ENCODE assay signal across 10 cellular contexts in genomic region chr11:97722065-97722464, GRCh38.
DNase-seq lines count a peak whose midpoint lies in the region; ATAC-seq and TF ChIP-seq lines count a peak whose summit lies in the region.
"Had no signal": no experiment of that assay in that cellular context is flagged by ENCODE, and none has a peak within 500 bp of the region (broad histone marks: within the 10 kb centered on the region; RNA-seq: fewer than 3 reads in every experiment).

No MANE protein-coding gene starts in this region.

- no peaks in the 10 kb centered on the region for H3K27me3 ChIP-seq in IMR-90 (ENCODE audit: control insufficient read depth, insufficient read depth, low read length)
- no peaks in the 10 kb centered on the region for H3K27me3 ChIP-seq in gastroesophageal sphincter
- H3K27me3 ChIP-seq in thyroid gland: no peaks in the 10 kb centered on the region

- no TSS peak for BruUV-seq in IMR-90 (replicated peaks; lab: Mats Ljungman, UMichigan)

- H4K91ac ChIP-seq in IMR-90 (ENCODE audit: insufficient read depth, low read depth, low read length): no peak overlapping the region

- dilution Hi-C loops in IMR-90 (cut with HindIII; ENCODE audit: low sequenced_read_pairs, unreplicated experiment): no loop called here

- CTCF ChIA-PET in IMR-90 (lab: Yijun Ruan, JAX): no interaction called here

- no peak overlapping the region for H4K8ac ChIP-seq in IMR-90 (ENCODE audit: low read depth in 2 of 2, low read length in 2 of 2)

- no peaks in the 10 kb centered on the region for H3K9me1 ChIP-seq in IMR-90 (ENCODE audit: insufficient read depth, low read length)

- TF ChIP-seq POLR2A in IMR-90 (IDR thresholded peaks at IDR 0.05; ENCODE audit: low read depth, low read length) (no peak), gastroesophageal sphincter (IDR thresholded peaks at IDR 0.05) (no peak), thyroid gland (IDR thresholded peaks at IDR 0.05) (no peak)

- no peak overlapping the region for H2BK15ac ChIP-seq in IMR-90 (ENCODE audit: low read depth, low read length)

- H3K4me3 ChIP-seq in IMR-90 (ENCODE audit: insufficient read depth, low read depth, low read length): no peak overlapping the region
- H3K4me3 ChIP-seq in astrocyte of the cerebellum (ENCODE audit: low read depth, low read length): no peak overlapping the region
- no peak overlapping the region for H3K4me3 ChIP-seq in gastroesophageal sphincter
- H3K4me3 ChIP-seq in thyroid gland (replicated peaks in 1 of 3): no peak overlapping the region
- H3K4me3 ChIP-seq: coronary artery had no signal

- no peak overlapping the region; the same call in 1 of the 2 replicates for H3K4me2 ChIP-seq in IMR-90 (ENCODE audit: low read depth, low read length)

- no peak overlapping the region for H3K18ac ChIP-seq in IMR-90 (ENCODE audit: low read depth, low read length)

- no CpG with 5 or more reads among the region's 1 CpG for WGBS in IMR-90 (ENCODE audit: extremely low coverage in 2 of 2, insufficient read length in 1 of 2), 2 experiments
- WGBS in gastroesophageal sphincter (ENCODE audit: low coverage in 1 of 2), 2 donors: 83 to 100% methylated on average over 1 of the region's 1 CpG
- WGBS in thyroid gland, 2 donors: 84 to 85% methylated on average over 1 of the region's 1 CpG

- TF ChIP-seq EP300 in gastroesophageal sphincter (IDR thresholded peaks at IDR 0.05): no peak

- intact Hi-C loops in IMR-90 (cut with micrococcal nuclease) (no loop called here), thyroid gland (cut with DNase I) (no loop called here)

- no peak overlapping the region for H3K4ac ChIP-seq in IMR-90 (ENCODE audit: low read depth, low read length)

- H2BK5ac ChIP-seq in IMR-90 (ENCODE audit: low read depth, low read length, poor library complexity, severe bottlenecking): no peak overlapping the region

- no peak overlapping the region for H2AK9ac ChIP-seq in IMR-90 (replicated peaks; ENCODE audit: low read depth, low read length, poor library complexity)

- in situ Hi-C loops in Caki2 (cut with HindIII; ENCODE audit: low pct_unique_long_range_greater_than_20kb, low sequenced_read_pairs) (no loop called here), IMR-90 (cut with MboI; ENCODE audit: low sequenced_read_pairs) (no loop called here), astrocyte of the cerebellum (cut with HindIII; ENCODE audit: low sequenced_read_pairs) (no loop called here)

- no peaks in the 10 kb centered on the region for H4K20me1 ChIP-seq in IMR-90 (ENCODE audit: insufficient read depth, low read length)

- no peak overlapping the region for H3K23ac ChIP-seq in IMR-90 (ENCODE audit: low read depth, low read length)

- H3K9me3 ChIP-seq in IMR-90 (ENCODE audit: control insufficient read depth, insufficient read depth, low read length) (peaks cover 1% of the 10 kb centered on the region; the same call in 1 of the 2 replicates), gastroesophageal sphincter (no peaks in the 10 kb centered on the region), thyroid gland (no peaks in the 10 kb centered on the region)

- no peaks in the 10 kb centered on the region for H3K79me1 ChIP-seq in IMR-90 (ENCODE audit: low read depth in 1 of 2, low read length in 2 of 2)

- H3K56ac ChIP-seq in IMR-90 (ENCODE audit: extremely low read depth, insufficient read depth, low read length): no peak overlapping the region

- H4K5ac ChIP-seq in IMR-90 (ENCODE audit: low read depth, low read length): no peak overlapping the region

- no peak overlapping the region for H2BK20ac ChIP-seq in IMR-90 (ENCODE audit: low read depth, low read length)

- H3K27ac ChIP-seq in IMR-90 (ENCODE audit: insufficient read depth, low read length) (no peak overlapping the region), gastroesophageal sphincter (no peak overlapping the region), thyroid gland (no peak overlapping the region)
- H3K27ac ChIP-seq: coronary artery had no signal

- TF ChIP-seq RAD21 in IMR-90 (IDR thresholded peaks at IDR 0.05; ENCODE audit: low read length): no peak

- POLR2A ChIA-PET in IMR-90 (lab: Charles Lee; ENCODE audit: unreplicated experiment): no interaction called here

- H3K36me3 ChIP-seq in IMR-90 (ENCODE audit: control insufficient read depth, insufficient read depth, low read length): no peaks in the 10 kb centered on the region
- no peaks in the 10 kb centered on the region for H3K36me3 ChIP-seq in gastroesophageal sphincter
- H3K36me3 ChIP-seq in thyroid gland: no peaks in the 10 kb centered on the region

- no peak overlapping the region for H2AFZ ChIP-seq in IMR-90 (replicated peaks; ENCODE audit: low read length, poor library complexity)

- no peak overlapping the region for H3K9ac ChIP-seq in IMR-90 (ENCODE audit: low read depth, low read length)

- H3K4me1 ChIP-seq in IMR-90 (ENCODE audit: control insufficient read depth, insufficient read depth, low read length) (peaks cover 8% of the 10 kb centered on the region; the same call in 1 of the 2 replicates), gastroesophageal sphincter (no peaks in the 10 kb centered on the region), thyroid gland (no peaks in the 10 kb centered on the region)

- no peak overlapping the region for H2BK120ac ChIP-seq in IMR-90 (ENCODE audit: low read depth, low read length)

- no peak for TF ChIP-seq CTCF in IMR-90 (conservative IDR thresholded peaks at IDR 0.05; ENCODE audit: low read depth, low read length)
- no peak for TF ChIP-seq CTCF in astrocyte of the cerebellum (IDR thresholded peaks at IDR 0.05; ENCODE audit: low read depth, low read length, missing control alignments)
- no peak for TF ChIP-seq CTCF in gastroesophageal sphincter (IDR thresholded peaks at IDR 0.05)
- no peak for TF ChIP-seq CTCF in thyroid gland (IDR thresholded peaks at IDR 0.05)
- no peak for TF ChIP-seq CTCF in GM10266 (IDR thresholded peaks at IDR 0.05; ENCODE audit: control insufficient read depth, insufficient read depth, low read depth, missing control alignments)

- H3K14ac ChIP-seq in IMR-90 (replicated peaks; ENCODE audit: low read depth, low read length): no peak overlapping the region

- peak; percentile 87 for ATAC-seq in IMR-90 (ENCODE audit: low read depth)
- ATAC-seq in gastroesophageal sphincter: no peak

- no peak overlapping the region for H2AK5ac ChIP-seq in IMR-90 (ENCODE audit: low read depth, low read length)

- DNase-seq in Caki2 (ENCODE audit: low read depth): peak; percentile 82
- DNase-seq in IMR-90: peak; percentile 89
- peak; percentile 85 for DNase-seq in astrocyte of the cerebellum (ENCODE audit: low read depth)
- DNase-seq in iris pigment epithelial cell (ENCODE audit: low read depth): peak; percentile 96
- no peak for DNase-seq in hypothalamus (lab: John Stamatoyannopoulos, UW)
- no peak for DNase-seq in thyroid gland
- DNase-seq in GM10266 (ENCODE audit: extremely low spot score): no peak
- DNase-seq: CD4-positive, CD25-positive, alpha-beta regulatory T cell had no signal

TF ChIP-seq in IMR-90, 13 proteins besides CTCF, POLR2A, EP300 and RAD21:
- TF ChIP-seq FOS (IDR thresholded peaks at IDR 0.05; ENCODE audit: low read depth, low read length): 0 out of 2 replicates have a peak, but pooled peaks have one; percentile 16
- no peak for TF ChIP-seq BHLHE40 (IDR thresholded peaks at IDR 0.05; ENCODE audit: low read depth, low read length)

Comparison
In these comparisons a context has a peak if more than half of its experiments do, and no peak if none do; other contexts are left out.
1. DNase-seq: peak in Caki2 (single experiment), IMR-90 (single experiment), astrocyte of the cerebellum (single experiment) and iris pigment epithelial cell (single experiment); none in hypothalamus (0 of 51), thyroid gland (0 of 2) and GM10266 (single experiment).